In the genomic region with DNA sequence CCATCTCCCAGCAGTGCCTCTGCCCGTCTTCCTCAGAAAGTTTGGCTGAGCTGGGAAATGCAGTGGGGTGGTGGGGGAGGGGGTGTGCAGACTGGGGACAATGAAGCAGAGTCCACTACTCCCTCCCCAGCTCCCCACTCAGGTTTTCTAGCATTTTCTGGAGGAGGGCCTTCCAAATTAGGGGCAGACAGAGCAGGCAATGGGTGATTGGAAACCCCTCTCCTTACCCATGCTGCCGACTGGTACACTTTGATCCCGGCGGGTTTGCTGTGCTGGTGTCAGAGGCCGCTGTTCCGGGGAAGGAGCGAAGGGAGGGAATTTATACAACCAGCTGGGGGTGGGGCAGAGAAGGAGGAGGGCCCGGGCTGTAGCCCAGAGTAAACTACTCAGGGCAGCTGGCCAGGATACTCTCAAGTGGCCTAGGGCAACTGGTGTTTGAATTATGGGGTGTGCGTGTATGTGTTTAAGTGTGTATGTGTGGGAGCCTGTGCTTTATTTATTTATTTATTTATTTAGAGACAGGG, we compare ENCODE assay signal across 1 cellular context.
TF ChIP-seq lines count a peak whose summit lies in the region.

A gene (minus strand): TSS at position 295 of the 524 bp plus-strand sequence. CDS start 64 bp downstream, at position 231.

TF ChIP-seq in HepG2, 621 proteins besides CTCF, POLR2A, EP300 and RAD21 (continued from another document and continues in another):
- TF ChIP-seq, protein P1, sequence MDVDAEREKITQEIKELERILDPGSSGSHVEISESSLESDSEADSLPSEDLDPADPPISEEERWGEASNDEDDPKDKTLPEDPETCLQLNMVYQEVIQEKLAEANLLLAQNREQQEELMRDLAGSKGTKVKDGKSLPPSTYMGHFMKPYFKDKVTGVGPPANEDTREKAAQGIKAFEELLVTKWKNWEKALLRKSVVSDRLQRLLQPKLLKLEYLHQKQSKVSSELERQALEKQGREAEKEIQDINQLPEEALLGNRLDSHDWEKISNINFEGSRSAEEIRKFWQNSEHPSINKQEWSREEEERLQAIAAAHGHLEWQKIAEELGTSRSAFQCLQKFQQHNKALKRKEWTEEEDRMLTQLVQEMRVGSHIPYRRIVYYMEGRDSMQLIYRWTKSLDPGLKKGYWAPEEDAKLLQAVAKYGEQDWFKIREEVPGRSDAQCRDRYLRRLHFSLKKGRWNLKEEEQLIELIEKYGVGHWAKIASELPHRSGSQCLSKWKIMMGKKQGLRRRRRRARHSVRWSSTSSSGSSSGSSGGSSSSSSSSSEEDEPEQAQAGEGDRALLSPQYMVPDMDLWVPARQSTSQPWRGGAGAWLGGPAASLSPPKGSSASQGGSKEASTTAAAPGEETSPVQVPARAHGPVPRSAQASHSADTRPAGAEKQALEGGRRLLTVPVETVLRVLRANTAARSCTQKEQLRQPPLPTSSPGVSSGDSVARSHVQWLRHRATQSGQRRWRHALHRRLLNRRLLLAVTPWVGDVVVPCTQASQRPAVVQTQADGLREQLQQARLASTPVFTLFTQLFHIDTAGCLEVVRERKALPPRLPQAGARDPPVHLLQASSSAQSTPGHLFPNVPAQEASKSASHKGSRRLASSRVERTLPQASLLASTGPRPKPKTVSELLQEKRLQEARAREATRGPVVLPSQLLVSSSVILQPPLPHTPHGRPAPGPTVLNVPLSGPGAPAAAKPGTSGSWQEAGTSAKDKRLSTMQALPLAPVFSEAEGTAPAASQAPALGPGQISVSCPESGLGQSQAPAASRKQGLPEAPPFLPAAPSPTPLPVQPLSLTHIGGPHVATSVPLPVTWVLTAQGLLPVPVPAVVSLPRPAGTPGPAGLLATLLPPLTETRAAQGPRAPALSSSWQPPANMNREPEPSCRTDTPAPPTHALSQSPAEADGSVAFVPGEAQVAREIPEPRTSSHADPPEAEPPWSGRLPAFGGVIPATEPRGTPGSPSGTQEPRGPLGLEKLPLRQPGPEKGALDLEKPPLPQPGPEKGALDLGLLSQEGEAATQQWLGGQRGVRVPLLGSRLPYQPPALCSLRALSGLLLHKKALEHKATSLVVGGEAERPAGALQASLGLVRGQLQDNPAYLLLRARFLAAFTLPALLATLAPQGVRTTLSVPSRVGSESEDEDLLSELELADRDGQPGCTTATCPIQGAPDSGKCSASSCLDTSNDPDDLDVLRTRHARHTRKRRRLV (CRISPR knock-in tag; IDR thresholded peaks at IDR 0.05) = no peak
- no peak for TF ChIP-seq ZNF570 (CRISPR knock-in tag; IDR thresholded peaks at IDR 0.05; ENCODE audit: borderline replicate concordance)
- TF ChIP-seq, protein P2, sequence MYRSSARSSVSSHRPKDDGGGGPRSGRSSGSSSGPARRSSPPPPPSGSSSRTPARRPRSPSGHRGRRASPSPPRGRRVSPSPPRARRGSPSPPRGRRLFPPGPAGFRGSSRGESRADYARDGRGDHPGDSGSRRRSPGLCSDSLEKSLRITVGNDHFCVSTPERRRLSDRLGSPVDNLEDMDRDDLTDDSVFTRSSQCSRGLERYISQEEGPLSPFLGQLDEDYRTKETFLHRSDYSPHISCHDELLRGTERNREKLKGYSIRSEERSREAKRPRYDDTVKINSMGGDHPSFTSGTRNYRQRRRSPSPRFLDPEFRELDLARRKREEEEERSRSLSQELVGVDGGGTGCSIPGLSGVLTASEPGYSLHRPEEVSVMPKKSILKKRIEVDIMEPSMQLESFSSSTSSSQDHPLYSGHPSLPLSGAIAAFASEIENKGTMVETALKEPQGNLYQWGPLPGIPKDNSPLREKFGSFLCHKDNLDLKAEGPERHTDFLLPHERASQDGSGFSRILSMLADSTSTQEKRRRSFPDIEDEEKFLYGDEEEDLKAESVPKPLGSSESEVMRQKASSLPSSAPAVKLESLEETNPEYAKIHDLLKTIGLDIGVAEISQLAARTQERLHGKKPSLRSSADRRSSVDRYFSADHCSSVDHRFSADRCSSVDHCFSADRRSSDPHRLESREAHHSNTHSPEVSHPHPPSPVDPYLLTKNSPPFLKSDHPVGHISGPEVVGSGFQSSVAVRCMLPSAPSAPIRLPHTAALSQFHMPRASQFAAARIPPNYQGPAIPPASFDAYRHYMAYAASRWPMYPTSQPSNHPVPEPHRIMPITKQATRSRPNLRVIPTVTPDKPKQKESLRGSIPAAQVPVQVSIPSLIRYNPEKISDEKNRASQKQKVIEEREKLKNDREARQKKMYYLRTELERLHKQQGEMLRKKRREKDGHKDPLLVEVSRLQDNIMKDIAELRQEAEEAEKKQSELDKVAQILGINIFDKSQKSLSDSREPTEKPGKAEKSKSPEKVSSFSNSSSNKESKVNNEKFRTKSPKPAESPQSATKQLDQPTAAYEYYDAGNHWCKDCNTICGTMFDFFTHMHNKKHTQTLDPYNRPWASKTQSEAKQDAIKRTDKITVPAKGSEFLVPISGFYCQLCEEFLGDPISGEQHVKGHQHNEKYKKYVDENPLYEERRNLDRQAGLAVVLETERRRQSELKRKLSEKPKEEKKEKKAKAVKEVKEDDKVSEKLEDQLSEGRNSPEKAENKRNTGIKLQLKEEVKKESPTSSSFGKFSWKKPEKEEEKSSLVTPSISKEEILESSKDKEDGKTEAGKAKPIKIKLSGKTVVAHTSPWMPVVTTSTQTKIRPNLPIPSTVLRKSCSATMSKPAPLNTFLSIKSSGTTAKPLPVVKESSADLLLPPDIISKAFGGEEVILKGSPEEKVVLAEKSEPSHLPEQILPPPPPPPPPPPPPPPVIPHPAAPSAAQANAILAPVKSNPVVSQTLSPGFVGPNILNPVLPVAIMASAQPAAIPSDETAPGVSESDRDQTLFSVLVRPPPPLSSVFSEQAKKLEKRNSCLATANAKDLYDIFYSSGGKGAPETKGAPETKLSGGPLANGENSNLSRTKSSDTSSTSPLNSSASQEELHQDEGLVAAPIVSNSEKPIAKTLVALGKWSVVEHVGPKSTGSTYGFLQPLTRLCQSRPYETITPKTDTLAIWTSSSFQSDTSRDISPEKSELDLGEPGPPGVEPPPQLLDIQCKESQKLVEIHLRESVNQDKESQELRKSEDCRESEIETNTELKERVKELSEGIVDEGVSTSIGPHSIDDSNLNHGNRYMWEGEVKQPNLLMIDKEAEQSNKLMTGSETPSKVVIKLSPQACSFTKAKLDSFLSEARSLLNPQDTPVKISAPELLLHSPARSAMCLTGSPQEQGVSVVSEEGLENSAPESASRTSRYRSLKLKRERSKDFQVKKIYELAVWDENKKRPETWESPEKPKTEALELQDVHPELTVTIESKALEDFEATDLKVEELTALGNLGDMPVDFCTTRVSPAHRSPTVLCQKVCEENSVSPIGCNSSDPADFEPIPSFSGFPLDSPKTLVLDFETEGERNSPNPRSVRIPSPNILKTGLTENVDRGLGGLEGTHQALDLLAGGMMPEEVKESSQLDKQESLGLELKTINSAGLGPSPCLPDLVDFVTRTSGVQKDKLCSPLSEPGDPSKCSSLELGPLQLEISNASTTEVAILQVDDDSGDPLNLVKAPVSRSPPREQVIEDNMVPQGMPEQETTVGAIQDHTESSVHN (CRISPR knock-in tag; IDR thresholded peaks at IDR 0.05) = no peak
- TF ChIP-seq NR2F2 (IDR thresholded peaks at IDR 0.05; ENCODE audit: borderline replicate concordance, low read depth) = peak; percentile 48; the same call in 1 of the 2 replicates
- TF ChIP-seq XRCC5 (optimal IDR thresholded peaks at IDR 0.05; ENCODE audit: low read length) = peak; percentile 42
- TF ChIP-seq, protein P3, sequence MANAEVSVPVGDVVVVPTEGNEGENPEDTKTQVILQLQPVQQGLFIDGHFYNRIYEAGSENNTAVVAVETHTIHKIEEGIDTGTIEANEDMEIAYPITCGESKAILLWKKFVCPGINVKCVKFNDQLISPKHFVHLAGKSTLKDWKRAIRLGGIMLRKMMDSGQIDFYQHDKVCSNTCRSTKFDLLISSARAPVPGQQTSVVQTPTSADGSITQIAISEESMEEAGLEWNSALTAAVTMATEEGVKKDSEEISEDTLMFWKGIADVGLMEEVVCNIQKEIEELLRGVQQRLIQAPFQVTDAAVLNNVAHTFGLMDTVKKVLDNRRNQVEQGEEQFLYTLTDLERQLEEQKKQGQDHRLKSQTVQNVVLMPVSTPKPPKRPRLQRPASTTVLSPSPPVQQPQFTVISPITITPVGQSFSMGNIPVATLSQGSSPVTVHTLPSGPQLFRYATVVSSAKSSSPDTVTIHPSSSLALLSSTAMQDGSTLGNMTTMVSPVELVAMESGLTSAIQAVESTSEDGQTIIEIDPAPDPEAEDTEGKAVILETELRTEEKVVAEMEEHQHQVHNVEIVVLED (CRISPR knock-in tag; IDR thresholded peaks at IDR 0.05; ENCODE audit: borderline replicate concordance) = no peak
- TF ChIP-seq ZNF251 (CRISPR knock-in tag; IDR thresholded peaks at IDR 0.05) = no peak
- TF ChIP-seq NFE2L1 (CRISPR knock-in tag; IDR thresholded peaks at IDR 0.05; ENCODE audit: borderline replicate concordance) = no peak
- TF ChIP-seq, protein P4, sequence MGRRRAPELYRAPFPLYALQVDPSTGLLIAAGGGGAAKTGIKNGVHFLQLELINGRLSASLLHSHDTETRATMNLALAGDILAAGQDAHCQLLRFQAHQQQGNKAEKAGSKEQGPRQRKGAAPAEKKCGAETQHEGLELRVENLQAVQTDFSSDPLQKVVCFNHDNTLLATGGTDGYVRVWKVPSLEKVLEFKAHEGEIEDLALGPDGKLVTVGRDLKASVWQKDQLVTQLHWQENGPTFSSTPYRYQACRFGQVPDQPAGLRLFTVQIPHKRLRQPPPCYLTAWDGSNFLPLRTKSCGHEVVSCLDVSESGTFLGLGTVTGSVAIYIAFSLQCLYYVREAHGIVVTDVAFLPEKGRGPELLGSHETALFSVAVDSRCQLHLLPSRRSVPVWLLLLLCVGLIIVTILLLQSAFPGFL (CRISPR knock-in tag; IDR thresholded peaks at IDR 0.05) = no peak
- TF ChIP-seq, protein P5, sequence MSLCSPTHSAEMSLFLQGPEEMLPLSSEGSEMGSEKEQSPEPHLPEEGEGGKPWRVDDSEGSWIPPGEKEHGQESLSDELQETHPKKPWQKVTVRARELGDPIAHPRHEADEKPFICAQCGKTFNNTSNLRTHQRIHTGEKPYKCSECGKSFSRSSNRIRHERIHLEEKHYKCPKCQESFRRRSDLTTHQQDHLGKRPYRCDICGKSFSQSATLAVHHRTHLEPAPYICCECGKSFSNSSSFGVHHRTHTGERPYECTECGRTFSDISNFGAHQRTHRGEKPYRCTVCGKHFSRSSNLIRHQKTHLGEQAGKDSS (CRISPR knock-in tag; IDR thresholded peaks at IDR 0.05; ENCODE audit: borderline replicate concordance, low read depth) = no peak
- no peak for TF ChIP-seq HMGA1 (CRISPR knock-in tag; conservative IDR thresholded peaks at IDR 0.05)
- no peak for TF ChIP-seq ZNF510 (CRISPR knock-in tag; IDR thresholded peaks at IDR 0.05; ENCODE audit: low read depth)
- TF ChIP-seq PHF5A (CRISPR knock-in tag; IDR thresholded peaks at IDR 0.05; ENCODE audit: low read depth, unreplicated experiment) = no peak
- no peak for TF ChIP-seq ZNF3 (CRISPR knock-in tag; IDR thresholded peaks at IDR 0.05)
- no peak for TF ChIP-seq TP53 (CRISPR knock-in tag; conservative IDR thresholded peaks at IDR 0.05)
- TF ChIP-seq CBX2 (IDR thresholded peaks at IDR 0.05; ENCODE audit: low read depth, low read length) = no peak
- no peak for TF ChIP-seq CBX2 (CRISPR knock-in tag; IDR thresholded peaks at IDR 0.05; ENCODE audit: low read depth)
- no peak for TF ChIP-seq ZNF326 (CRISPR knock-in tag; IDR thresholded peaks at IDR 0.05; ENCODE audit: borderline replicate concordance)
- TF ChIP-seq HNF4A (CRISPR knock-in tag; IDR thresholded peaks at IDR 0.05) = peak; percentile 67
- TF ChIP-seq ZC3H13 (CRISPR knock-in tag; IDR thresholded peaks at IDR 0.05) = no peak
- no peak for TF ChIP-seq NFE2L2 (IDR thresholded peaks at IDR 0.05; ENCODE audit: low read length)
- no peak for TF ChIP-seq SIX1 (CRISPR knock-in tag; IDR thresholded peaks at IDR 0.05; ENCODE audit: borderline replicate concordance)
- no peak for TF ChIP-seq ZNF34 (CRISPR knock-in tag; IDR thresholded peaks at IDR 0.05; ENCODE audit: borderline replicate concordance)
- no peak for TF ChIP-seq SP1 (IDR thresholded peaks at IDR 0.05)
- peak; percentile 29; the same call in 1 of the 2 replicates for TF ChIP-seq SP1 (CRISPR knock-in tag; IDR thresholded peaks at IDR 0.05)
- no peak for TF ChIP-seq JDP2 (CRISPR knock-in tag; IDR thresholded peaks at IDR 0.05; ENCODE audit: borderline replicate concordance)
- TF ChIP-seq ZNF768 (CRISPR knock-in tag; IDR thresholded peaks at IDR 0.05) = peak; percentile 41; the same call in 1 of the 2 replicates
- TF ChIP-seq, protein P6, sequence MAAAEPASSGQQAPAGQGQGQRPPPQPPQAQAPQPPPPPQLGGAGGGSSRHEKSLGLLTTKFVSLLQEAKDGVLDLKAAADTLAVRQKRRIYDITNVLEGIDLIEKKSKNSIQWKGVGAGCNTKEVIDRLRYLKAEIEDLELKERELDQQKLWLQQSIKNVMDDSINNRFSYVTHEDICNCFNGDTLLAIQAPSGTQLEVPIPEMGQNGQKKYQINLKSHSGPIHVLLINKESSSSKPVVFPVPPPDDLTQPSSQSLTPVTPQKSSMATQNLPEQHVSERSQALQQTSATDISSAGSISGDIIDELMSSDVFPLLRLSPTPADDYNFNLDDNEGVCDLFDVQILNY (CRISPR knock-in tag; conservative IDR thresholded peaks at IDR 0.05) = no peak
- no peak for TF ChIP-seq ZNF792 (CRISPR knock-in tag; IDR thresholded peaks at IDR 0.05)
- TF ChIP-seq, protein P7, sequence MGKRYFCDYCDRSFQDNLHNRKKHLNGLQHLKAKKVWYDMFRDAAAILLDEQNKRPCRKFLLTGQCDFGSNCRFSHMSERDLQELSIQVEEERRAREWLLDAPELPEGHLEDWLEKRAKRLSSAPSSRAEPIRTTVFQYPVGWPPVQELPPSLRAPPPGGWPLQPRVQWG (CRISPR knock-in tag; IDR thresholded peaks at IDR 0.05; ENCODE audit: borderline replicate concordance, low read depth) = no peak
- no peak for TF ChIP-seq ZNF749 (CRISPR knock-in tag; IDR thresholded peaks at IDR 0.05; ENCODE audit: borderline replicate concordance)
- no peak for TF ChIP-seq NAIF1 (CRISPR knock-in tag; IDR thresholded peaks at IDR 0.05; ENCODE audit: borderline replicate concordance)
- no peak for TF ChIP-seq NFE2 (CRISPR knock-in tag; IDR thresholded peaks at IDR 0.05)
- TF ChIP-seq SNAI1 (CRISPR knock-in tag; IDR thresholded peaks at IDR 0.05; ENCODE audit: borderline replicate concordance) = no peak
- TF ChIP-seq, protein P8, sequence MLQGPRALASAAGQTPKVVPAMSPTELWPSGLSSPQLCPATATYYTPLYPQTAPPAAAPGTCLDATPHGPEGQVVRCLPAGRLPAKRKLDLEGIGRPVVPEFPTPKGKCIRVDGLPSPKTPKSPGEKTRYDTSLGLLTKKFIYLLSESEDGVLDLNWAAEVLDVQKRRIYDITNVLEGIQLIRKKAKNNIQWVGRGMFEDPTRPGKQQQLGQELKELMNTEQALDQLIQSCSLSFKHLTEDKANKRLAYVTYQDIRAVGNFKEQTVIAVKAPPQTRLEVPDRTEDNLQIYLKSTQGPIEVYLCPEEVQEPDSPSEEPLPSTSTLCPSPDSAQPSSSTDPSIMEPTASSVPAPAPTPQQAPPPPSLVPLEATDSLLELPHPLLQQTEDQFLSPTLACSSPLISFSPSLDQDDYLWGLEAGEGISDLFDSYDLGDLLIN (CRISPR knock-in tag; IDR thresholded peaks at IDR 0.05; ENCODE audit: borderline replicate concordance) = no peak
- TF ChIP-seq, protein P9, sequence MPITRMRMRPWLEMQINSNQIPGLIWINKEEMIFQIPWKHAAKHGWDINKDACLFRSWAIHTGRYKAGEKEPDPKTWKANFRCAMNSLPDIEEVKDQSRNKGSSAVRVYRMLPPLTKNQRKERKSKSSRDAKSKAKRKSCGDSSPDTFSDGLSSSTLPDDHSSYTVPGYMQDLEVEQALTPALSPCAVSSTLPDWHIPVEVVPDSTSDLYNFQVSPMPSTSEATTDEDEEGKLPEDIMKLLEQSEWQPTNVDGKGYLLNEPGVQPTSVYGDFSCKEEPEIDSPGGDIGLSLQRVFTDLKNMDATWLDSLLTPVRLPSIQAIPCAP (CRISPR knock-in tag; IDR thresholded peaks at IDR 0.05; ENCODE audit: low read depth) = no peak
